23 cellular contexts compared by ENCODE assay signal in genomic region chr2:169439900-169440299, GRCh38. TPM values are rescaled to one million over a fixed set of nuclear protein-coding genes. Genes with fewer than 3 reads are reported as not detected.
DNase-seq lines count a peak whose midpoint lies in the region; ATAC-seq, FAIRE-seq and TF ChIP-seq lines count a peak whose summit lies in the region.
"Had no signal": no experiment of that assay in that cellular context is flagged by ENCODE, and none has a peak within 500 bp of the region (broad histone marks: within the 10 kb centered on the region; RNA-seq: fewer than 3 reads in every experiment).

No MANE protein-coding gene starts in this region.

- no peak for FAIRE-seq in H1 (lab: Jason Lieb, UNC)
- FAIRE-seq: A549, D721Med, G401.6, GM12891, GM19239 had no signal

- H3K36me3 Mint-ChIP-seq in GM23338 (ENCODE audit: low read depth), result no peaks in the 10 kb centered on the region
- H3K36me3 Mint-ChIP-seq: CD8-positive, alpha-beta T cell had no signal

- H2BK15ac ChIP-seq in H1 (ENCODE audit: low read length), result no peak overlapping the region

- no peak overlapping the region for H3K4me3 ChIP-seq in GM23338
- H3K4me3 ChIP-seq in OCI-LY3 (ENCODE audit: low read length), result peak overlapping the region; percentile 18; the same call in 1 of the 2 replicates
- H3K4me3 ChIP-seq in H1 (ENCODE audit: extremely low read depth in 1 of 4, insufficient read depth in 2 of 4, low read depth in 3 of 4, low read length in 4 of 4), result no peak overlapping the region
- H3K4me3 ChIP-seq in osteoblast (ENCODE audit: insufficient read depth, low read length), result no peak overlapping the region
- H3K4me3 ChIP-seq: A549; BLaER1 treated with 17β-estradiol and CSF1 and Interleukin-3, amounts not matched to agents 10 nM and 100 nM had no signal

- H3K36me3 ChIP-seq in GM23338 (ENCODE audit: insufficient read depth) (no peaks in the 10 kb centered on the region), OCI-LY3 (replicated peaks; ENCODE audit: low read depth, low read length) (no peaks in the 10 kb centered on the region), H1 (ENCODE audit: control insufficient read depth in 2 of 4, insufficient read depth in 4 of 4, low read length in 3 of 4) (no peaks in the 10 kb centered on the region), osteoblast (ENCODE audit: insufficient read depth, low read length) (no peaks in the 10 kb centered on the region)
- H3K36me3 ChIP-seq: BLaER1 treated with 17β-estradiol and CSF1 and Interleukin-3, amounts not matched to agents 10 nM and 100 nM had no signal

- H4K5ac ChIP-seq in H1 (ENCODE audit: insufficient read length, low read depth, low read length), result no peak overlapping the region

- no peaks in the 10 kb centered on the region for H3K9me3 Mint-ChIP-seq in GM23338
- H3K9me3 Mint-ChIP-seq: CD4-positive, alpha-beta T cell; CD8-positive, alpha-beta T cell had no signal

- TF ChIP-seq RAD21 in H1 (IDR thresholded peaks at IDR 0.05 in 1 of 2, conservative IDR thresholded peaks at IDR 0.05 in 1 of 2; ENCODE audit: low read depth in 2 of 2, low read length in 2 of 2), result no peak

- no peak overlapping the region for H2BK120ac ChIP-seq in H1 (replicated peaks; ENCODE audit: low read depth, low read length)

- H3K4me1 ChIP-seq in GM23338 (ENCODE audit: insufficient read depth), result no peaks in the 10 kb centered on the region
- no peaks in the 10 kb centered on the region for H3K4me1 ChIP-seq in OCI-LY3 (ENCODE audit: low read length)
- H3K4me1 ChIP-seq in H1 (replicated peaks in 1 of 4; ENCODE audit: control insufficient read depth in 3 of 4, insufficient read depth in 4 of 4, low read length in 3 of 4), result no peaks in the 10 kb centered on the region
- H3K4me1 ChIP-seq in osteoblast (ENCODE audit: insufficient read depth, low read length), result no peaks in the 10 kb centered on the region
- H3K4me1 ChIP-seq: A549; BLaER1 treated with 17β-estradiol and CSF1 and Interleukin-3, amounts not matched to agents 10 nM and 100 nM; Caco-2 had no signal

- no peak for TF ChIP-seq POLR2A in H1 (IDR thresholded peaks at IDR 0.05; ENCODE audit: control extremely low read depth in 1 of 2, low read depth in 2 of 2, low read length in 2 of 2)

- H3K14ac ChIP-seq in H1 (ENCODE audit: insufficient read length), result no peak overlapping the region

- ATAC-seq in GM23338 (no peak), HG02885 (IDR thresholded peaks at IDR 0.05; ENCODE audit: poor library complexity, unreplicated experiment) (no peak)
- ATAC-seq: A549; CD8-positive, alpha-beta T cell had no signal

- WGBS in H1 (ENCODE audit: extremely low coverage in 1 of 2, insufficient coverage in 1 of 2, insufficient read length in 1 of 2, insufficient replicate concordance in 2 of 2, low coverage in 1 of 2, low lambda C conversion rate in 2 of 2, missing lambda C conversion rate in 1 of 2), 2 experiments, result 93% methylated on average over 3 of the region's 3 CpGs; no CpG with 5 or more reads in 1 of the 2 experiments

- H2BK5ac ChIP-seq in H1 (ENCODE audit: low read depth, low read length), result no peak overlapping the region

- H3K4me3 Mint-ChIP-seq in GM23338, result no peak overlapping the region
- H3K4me3 Mint-ChIP-seq: B cell; CD4-positive, alpha-beta T cell; CD8-positive, alpha-beta T cell had no signal

- no peaks in the 10 kb centered on the region for H3K4me1 Mint-ChIP-seq in GM23338
- H3K4me1 Mint-ChIP-seq: B cell had no signal

- H3K23me2 ChIP-seq in H1 (ENCODE audit: low read depth, low read length), result no peaks in the 10 kb centered on the region

- TF ChIP-seq CTCF in GM23338 (conservative IDR thresholded peaks at IDR 0.05; ENCODE audit: low read depth in 2 of 2), result no peak
- no peak for TF ChIP-seq CTCF in OCI-LY3 (IDR thresholded peaks at IDR 0.05; ENCODE audit: low read depth, low read length)
- TF ChIP-seq CTCF in H1 (IDR thresholded peaks at IDR 0.05; ENCODE audit: control extremely low read depth in 1 of 3, insufficient read depth in 1 of 3, low read depth in 1 of 3, low read length in 3 of 3), result no peak
- TF ChIP-seq CTCF in osteoblast (IDR thresholded peaks at IDR 0.05; ENCODE audit: extremely low read depth, low read depth, low read length), result no peak

- no peak for TF ChIP-seq EP300 in H1 (IDR thresholded peaks at IDR 0.05; ENCODE audit: borderline replicate concordance in 1 of 2, low read depth in 2 of 2, low read length in 2 of 2)

- POLR2A ChIA-PET in H1 (lab: Charles Lee; ENCODE audit: partially characterized antibody), result no interaction called here

- peak overlapping the region; percentile 12; the same call in 1 of the 2 replicates for H2AFZ ChIP-seq in GM23338
- H2AFZ ChIP-seq in OCI-LY3 (ENCODE audit: low read depth, low read length), result peak overlapping the region; percentile 47
- peak overlapping the region; percentile 96; the same call in 1 of the 2 replicates for H2AFZ ChIP-seq in H1 (ENCODE audit: low read length)
- no peak overlapping the region for H2AFZ ChIP-seq in osteoblast (ENCODE audit: low read length)

- no peaks in the 10 kb centered on the region for H4K20me1 ChIP-seq in GM23338 (replicated peaks; ENCODE audit: insufficient read depth)
- no peaks in the 10 kb centered on the region for H4K20me1 ChIP-seq in OCI-LY3 (ENCODE audit: insufficient read depth, low read length)
- H4K20me1 ChIP-seq in H1 (replicated peaks in 1 of 2; ENCODE audit: control insufficient read depth in 1 of 2, insufficient read depth in 2 of 2, low read length in 2 of 2), result no peaks in the 10 kb centered on the region
- no peaks in the 10 kb centered on the region for H4K20me1 ChIP-seq in osteoblast (ENCODE audit: insufficient read depth, low read length)
- H4K20me1 ChIP-seq: BLaER1 treated with 17β-estradiol and CSF1 and Interleukin-3, amounts not matched to agents 10 nM and 100 nM had no signal

- H3K79me2 ChIP-seq in GM23338 (replicated peaks; ENCODE audit: insufficient read depth) (no peaks in the 10 kb centered on the region), OCI-LY3 (ENCODE audit: low read length) (no peaks in the 10 kb centered on the region), H1 (ENCODE audit: control insufficient read depth in 1 of 2, insufficient read depth in 2 of 2, low read length in 2 of 2) (no peaks in the 10 kb centered on the region), osteoblast (ENCODE audit: insufficient read depth, low read length) (no peaks in the 10 kb centered on the region)

- H3K9me3 ChIP-seq in OCI-LY3 (ENCODE audit: insufficient read depth, low read length), result no peaks in the 10 kb centered on the region
- no peaks in the 10 kb centered on the region for H3K9me3 ChIP-seq in H1 (ENCODE audit: insufficient read depth in 2 of 2, low read depth in 1 of 2, low read length in 1 of 2)
- H3K9me3 ChIP-seq in osteoblast (ENCODE audit: low read depth, low read length), result no peaks in the 10 kb centered on the region
- H3K9me3 ChIP-seq: A549; BLaER1 treated with 17β-estradiol and CSF1 and Interleukin-3, amounts not matched to agents 10 nM and 100 nM; Caco-2 had no signal

- no peak for DNase-seq in GM23338 (ENCODE audit: low spot score)
- DNase-seq in H1 (ENCODE audit: low read depth in 1 of 2, low spot score in 2 of 2), result no peak
- peak; percentile 14 for DNase-seq in osteoblast (ENCODE audit: insufficient read length, low spot score, missing footprints)
- no peak for DNase-seq in substantia nigra (lab: John Stamatoyannopoulos, UW)
- DNase-seq in stimulated activated CD8-positive, alpha-beta memory T cell treated with anti-CD3 and anti-CD28 coated beads, Interleukin-4, amount 100 ng/mL, for 48 hours, result no peak
- DNase-seq: AML-193; Caco-2; Calu3; CD4-positive, alpha-beta T cell; CD8-positive, alpha-beta T cell; DMS79 treated with DMSO at 0.1 percent for 48 hours; GF-D8 had no signal

- no peaks in the 10 kb centered on the region for H3K27me3 Mint-ChIP-seq in GM23338 (ENCODE audit: insufficient read depth, low read depth, poor library complexity)

- no peaks in the 10 kb centered on the region for H3F3A ChIP-seq in GM23338 (replicated peaks; ENCODE audit: low read depth)

- H4K8ac ChIP-seq in H1 (ENCODE audit: extremely low read depth, insufficient read depth, low read length), result no peak overlapping the region

- no peak overlapping the region for H2BK20ac ChIP-seq in H1 (ENCODE audit: low read length)

- H4K91ac ChIP-seq in H1 (replicated peaks; ENCODE audit: insufficient read length, low read length), result no peak overlapping the region

- no peak overlapping the region for H3K23ac ChIP-seq in H1 (ENCODE audit: insufficient read length)

- H2AK5ac ChIP-seq in H1 (ENCODE audit: low read depth, low read length), result no peak overlapping the region

- H3K4ac ChIP-seq in H1 (replicated peaks; ENCODE audit: insufficient read length, low read depth, low read length), result no peak overlapping the region

- H3K18ac ChIP-seq in H1 (ENCODE audit: extremely low read depth, low read length), result no peak overlapping the region

- no peak overlapping the region for H3K56ac ChIP-seq in H1 (replicated peaks; ENCODE audit: insufficient read length, low read depth, low read length)

- H3K27ac Mint-ChIP-seq in GM23338, result no peak overlapping the region
- H3K27ac Mint-ChIP-seq: B cell; CD4-positive, alpha-beta T cell; CD8-positive, alpha-beta T cell had no signal

- CTCF ChIA-PET in H1 (lab: Charles Lee; ENCODE audit: partially characterized antibody), result interaction anchor here (0.6 to 1.7 kb wide), 2 partner anchors 12 to 153 kb away, joined by 5 to 6 read pairs; no protein-coding TSS in a partner anchor

- H3K9ac ChIP-seq in OCI-LY3 (ENCODE audit: low read length) (no peak overlapping the region), H1 (replicated peaks in 1 of 4; ENCODE audit: extremely low read depth in 1 of 4, low read depth in 3 of 4, low read length in 3 of 4) (no peak overlapping the region)
- H3K9ac ChIP-seq: BLaER1 treated with 17β-estradiol and CSF1 and Interleukin-3, amounts not matched to agents 10 nM and 100 nM had no signal

- no peaks in the 10 kb centered on the region for H3K79me1 ChIP-seq in H1 (ENCODE audit: low read depth, low read length)

- H2BK12ac ChIP-seq in H1 (ENCODE audit: low read depth, low read length), result no peak overlapping the region

- H3K27me3 ChIP-seq in GM23338 (ENCODE audit: insufficient read depth), result no peaks in the 10 kb centered on the region
- peaks cover 4% of the 10 kb centered on the region for H3K27me3 ChIP-seq in OCI-LY3 (ENCODE audit: low read depth, low read length)
- H3K27me3 ChIP-seq in H1 (replicated peaks in 1 of 4; ENCODE audit: control insufficient read depth in 3 of 4, extremely low read depth in 1 of 4, insufficient read depth in 3 of 4, low read length in 3 of 4), result no peaks in the 10 kb centered on the region
- peaks cover 10% of the 10 kb centered on the region for H3K27me3 ChIP-seq in osteoblast (ENCODE audit: insufficient read depth, low read length)
- H3K27me3 ChIP-seq: BLaER1 treated with 17β-estradiol and CSF1 and Interleukin-3, amounts not matched to agents 10 nM and 100 nM had no signal

- no peak overlapping the region for H3K27ac ChIP-seq in GM23338 (ENCODE audit: low read depth)
- no peak overlapping the region for H3K27ac ChIP-seq in OCI-LY3 (ENCODE audit: low read length)
- H3K27ac ChIP-seq in H1 (ENCODE audit: low read depth, low read length), result no peak overlapping the region
- no peak overlapping the region for H3K27ac ChIP-seq in osteoblast (ENCODE audit: low read depth, low read length)
- no peak overlapping the region for H3K27ac ChIP-seq in substantia nigra (ENCODE audit: low read depth, low read length, poor library complexity, severe bottlenecking)
- H3K27ac ChIP-seq: 22Rv1; A549; BLaER1 treated with 17β-estradiol and CSF1 and Interleukin-3, amounts not matched to agents 10 nM and 100 nM; C4-2B had no signal

- no peaks in the 10 kb centered on the region; the same call in 1 of the 2 replicates for H3K9me2 ChIP-seq in GM23338 (ENCODE audit: insufficient read depth)

- no peak overlapping the region for H3K4me2 ChIP-seq in GM23338
- peak overlapping the region; percentile 22 for H3K4me2 ChIP-seq in OCI-LY3 (ENCODE audit: low read length)
- H3K4me2 ChIP-seq in H1 (ENCODE audit: insufficient read depth in 1 of 2, low read depth in 2 of 2, low read length in 2 of 2), result no peak overlapping the region
- no peak overlapping the region for H3K4me2 ChIP-seq in osteoblast (ENCODE audit: insufficient read depth, low read length)
- H3K4me2 ChIP-seq: A549; BLaER1 treated with 17β-estradiol and CSF1 and Interleukin-3, amounts not matched to agents 10 nM and 100 nM had no signal

RNA-seq across cellular contexts. Expression of gene BBS5, which starts 39.4 kb away (rescaled TPM):
- total RNA-seq in GM23338 (2014; rRNA removed; shearing (Covaris generic)), result 0.10 and 0.35 TPM in 2 replicates
- polyA plus RNA-seq in GM23338 (2016; fragmentation: Nextera tagmentation; extraction: Ambion mirVana), result 0.36 and 0.40 TPM in 2 replicates
- total RNA-seq in H1 (2021; fragmentation: NEBNext Ultra II Directional; extraction: Animal tissue kit (Norgen Biotek cat#: 25700)), result 0.20 and 0.31 TPM in 2 replicates
- 0.36 and 0.50 TPM in 2 replicates for polyA plus RNA-seq in H1 (2011; rRNA removed)
- polyA plus RNA-seq in H1 (2011; cell fraction: cytosol; rRNA removed), result 0.34 TPM
- polyA plus RNA-seq in H1 (2011; cell fraction: nucleus; rRNA removed), result 0.37 TPM
- polyA plus RNA-seq in H1 (2012, experiment 1 of 2), result 0.19 to 0.43 TPM (median 0.33 TPM) in 4 replicates
- 0.09 TPM for polyA plus RNA-seq in H1 (2012, experiment 2 of 2)
- 0.22 TPM for polyA plus RNA-seq in H1 (2013, experiment 1 of 2)
- 0.28 TPM for polyA plus RNA-seq in H1 (2013, experiment 2 of 2)
- polyA minus RNA-seq in H1 (2011; rRNA and poly(A)+ RNA removed), result 0.12 TPM in 1 of 2 replicates, not detected in the other
- polyA minus RNA-seq in H1 (2011; cell fraction: cytosol; rRNA and poly(A)+ RNA removed), result not detected
- polyA minus RNA-seq in H1 (2011; cell fraction: nucleus; rRNA and poly(A)+ RNA removed), result 0.60 TPM
- 5.8 and 9.1 TPM in 2 replicates for total RNA-seq in osteoblast
